ENCODE assay signal across 8 cellular contexts in the genomic region with DNA sequence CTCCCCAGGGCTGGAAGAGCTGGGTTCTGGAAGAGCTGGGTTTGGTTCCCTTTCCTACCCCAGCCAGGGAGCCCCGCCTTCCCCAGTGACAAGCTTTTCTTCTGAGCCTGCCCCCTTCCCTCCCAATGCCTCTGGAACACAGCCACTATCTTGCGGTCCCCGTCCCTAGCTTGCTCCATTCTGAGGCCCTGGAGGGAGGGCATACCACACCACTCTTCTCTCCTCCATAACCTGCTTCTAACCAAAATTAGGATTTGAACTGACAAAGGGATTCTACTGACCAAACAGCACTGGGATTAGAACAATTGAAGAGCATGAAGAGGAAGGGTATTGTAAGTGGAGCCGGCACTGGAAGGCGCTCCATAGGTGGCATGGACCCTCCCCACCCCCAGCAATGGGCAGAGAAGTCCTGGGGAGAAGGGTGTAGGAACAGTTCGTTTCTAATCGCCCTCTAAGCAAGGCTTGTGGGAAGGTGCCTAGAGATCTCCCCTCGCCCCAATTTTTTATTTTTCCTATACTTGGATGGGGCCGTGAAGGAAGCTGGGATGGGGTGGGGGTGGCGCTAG. TPM values are rescaled to one million over a fixed set of nuclear protein-coding genes. Genes with fewer than 3 reads are reported as not detected.
DNase-seq lines count a peak whose midpoint lies in the region; ATAC-seq and TF ChIP-seq lines count a peak whose summit lies in the region.

No MANE protein-coding gene starts in this region.

- H2AFZ ChIP-seq in SK-N-SH (ENCODE audit: low read depth) (peak overlapping the region; percentile 85), mesenchymal stem cell (ENCODE audit: low read depth, low read length) (no peak overlapping the region)

- no peak overlapping the region for H4K91ac ChIP-seq in mesenchymal stem cell (ENCODE audit: low read length)

- peak overlapping the region; percentile 80 for H3K9ac ChIP-seq in SK-N-SH
- peak overlapping the region; percentile 98 for H3K9ac ChIP-seq in mesenchymal stem cell (ENCODE audit: low read length)

- peaks cover 0 to 24% of the 10 kb centered on the region in 2 experiments; a peak in 2 of 4 replicates for H3K4me1 ChIP-seq in SK-N-SH (ENCODE audit: control insufficient read depth in 1 of 2, insufficient read depth in 2 of 2, low read depth in 1 of 2, low read length in 1 of 2)
- peaks cover 22% of the 10 kb centered on the region for H3K4me1 ChIP-seq in effector memory CD4-positive, alpha-beta T cell (ENCODE audit: control insufficient read depth, insufficient read depth, low read length, poor library complexity, severe bottlenecking)
- H3K4me1 ChIP-seq in mesenchymal stem cell (ENCODE audit: control insufficient read depth, insufficient read depth, low read depth, low read length) = peaks cover 14% of the 10 kb centered on the region
- H3K4me1 ChIP-seq in testis = peaks cover 4% of the 10 kb centered on the region

- peak overlapping the region; percentile 94 for H4K8ac ChIP-seq in mesenchymal stem cell (ENCODE audit: low read length)

- peaks cover 10% of the 10 kb centered on the region for H4K20me1 ChIP-seq in SK-N-SH (ENCODE audit: insufficient read depth)

- no peaks in the 10 kb centered on the region for H3K27me3 ChIP-seq in H7 (ENCODE audit: control insufficient read depth, insufficient read depth, low read length)
- H3K27me3 ChIP-seq in SK-N-SH (ENCODE audit: insufficient read depth) = no peaks in the 10 kb centered on the region
- no peaks in the 10 kb centered on the region for H3K27me3 ChIP-seq in effector memory CD4-positive, alpha-beta T cell (replicated peaks; ENCODE audit: control insufficient read depth, insufficient read depth, low read length, poor library complexity, severe bottlenecking)
- H3K27me3 ChIP-seq in mesenchymal stem cell (ENCODE audit: control insufficient read depth in 1 of 2, insufficient read depth in 1 of 2, low read length in 2 of 2) = no peaks in the 10 kb centered on the region
- H3K27me3 ChIP-seq in testis = no peaks in the 10 kb centered on the region

- peak overlapping the region; percentile 92 for H3K4me2 ChIP-seq in SK-N-SH
- H3K4me2 ChIP-seq in mesenchymal stem cell (ENCODE audit: low read length, poor library complexity, severe bottlenecking) = peak overlapping the region; percentile 76

- H2BK120ac ChIP-seq in mesenchymal stem cell (ENCODE audit: low read depth, low read length) = peak overlapping the region; percentile 87

- TF ChIP-seq CTCF in SK-N-SH (IDR thresholded peaks at IDR 0.05) = no peak
- TF ChIP-seq CTCF in testis (IDR thresholded peaks at IDR 0.05) = no peak

- H3K9me3 ChIP-seq in SK-N-SH = no peaks in the 10 kb centered on the region
- H3K9me3 ChIP-seq in effector memory CD4-positive, alpha-beta T cell (ENCODE audit: control insufficient read depth, low read length) = no peaks in the 10 kb centered on the region
- H3K9me3 ChIP-seq in mesenchymal stem cell (ENCODE audit: control insufficient read depth, low read length) = no peaks in the 10 kb centered on the region
- no peaks in the 10 kb centered on the region for H3K9me3 ChIP-seq in testis

- no peak overlapping the region for H2BK15ac ChIP-seq in mesenchymal stem cell (ENCODE audit: low read depth, poor library complexity, severe bottlenecking)

- H3K4me3 ChIP-seq in H7 (ENCODE audit: insufficient read depth, low read depth, low read length) = peak overlapping the region; percentile 83
- peak overlapping the region; percentile 71 to 85 for H3K4me3 ChIP-seq in SK-N-SH (ENCODE audit: low read depth in 2 of 2, low read length in 1 of 2)
- H3K4me3 ChIP-seq in effector memory CD4-positive, alpha-beta T cell (ENCODE audit: insufficient read depth, low read depth, low read length, poor library complexity, severe bottlenecking) = peak overlapping the region; percentile 87
- H3K4me3 ChIP-seq in mesenchymal stem cell (ENCODE audit: insufficient read depth in 1 of 2, low read depth in 1 of 2, low read length in 2 of 2) = peak overlapping the region; percentile 83 to 99
- H3K4me3 ChIP-seq in testis = peak overlapping the region; percentile 77 to 82

- no peak for TF ChIP-seq RAD21 in SK-N-SH (IDR thresholded peaks at IDR 0.05; ENCODE audit: low read length)

- intact Hi-C loops in testis (cut with DNase I; ENCODE audit: low total_unique reads) = no loop called here

- peak overlapping the region; percentile 29 to 62 for H3K4ac ChIP-seq in mesenchymal stem cell (ENCODE audit: low read depth in 1 of 2, low read length in 2 of 2)

- no peak for TF ChIP-seq EP300 in SK-N-SH (IDR thresholded peaks at IDR 0.05; ENCODE audit: borderline replicate concordance in 1 of 2, low read depth in 1 of 2, low read length in 1 of 2)

- peak; percentile 82 for DNase-seq in Ammon's horn (ENCODE audit: low spot score)
- DNase-seq in H7 = peak; percentile 73
- peak; percentile 60 for DNase-seq in SK-N-SH
- no peak for DNase-seq in effector memory CD4-positive, alpha-beta T cell
- peak; percentile 84 for DNase-seq in mesenchymal stem cell
- peak; percentile 44 for DNase-seq in testis
- no peak for DNase-seq in germinal center (ENCODE audit: low spot score)

- peaks cover 6% of the 10 kb centered on the region for H3K36me3 ChIP-seq in H7 (replicated peaks; ENCODE audit: control insufficient read depth, insufficient read depth, low read length)
- H3K36me3 ChIP-seq in SK-N-SH (replicated peaks in 1 of 2; ENCODE audit: control insufficient read depth in 1 of 2, insufficient read depth in 2 of 2, low read length in 1 of 2) = peaks cover 12 to 13% of the 10 kb centered on the region in 2 experiments
- no peaks in the 10 kb centered on the region for H3K36me3 ChIP-seq in effector memory CD4-positive, alpha-beta T cell (ENCODE audit: control insufficient read depth, insufficient read depth, low read length)
- H3K36me3 ChIP-seq in mesenchymal stem cell (ENCODE audit: control insufficient read depth in 1 of 2, insufficient read depth in 2 of 2, low read depth in 1 of 2, low read length in 2 of 2) = peaks cover 27 to 31% of the 10 kb centered on the region in 2 experiments
- H3K36me3 ChIP-seq in testis (ENCODE audit: low read depth, missing control alignments) = no peaks in the 10 kb centered on the region

- H3K18ac ChIP-seq in mesenchymal stem cell (ENCODE audit: low read depth in 1 of 2, low read length in 2 of 2) = peak overlapping the region; percentile 93 to 97

- H2AK5ac ChIP-seq in mesenchymal stem cell (ENCODE audit: low read length, severe bottlenecking) = no peak overlapping the region

- peaks cover 16% of the 10 kb centered on the region for H3F3A ChIP-seq in SK-N-SH (replicated peaks; ENCODE audit: insufficient read depth)

- H3K9me2 ChIP-seq in SK-N-SH = no peaks in the 10 kb centered on the region

- no peak overlapping the region for H3K23ac ChIP-seq in mesenchymal stem cell (ENCODE audit: low read length in 2 of 2)

- WGBS in SK-N-SH (ENCODE audit: low lambda C conversion rate) = 5% methylated on average over 10 of the region's 10 CpGs
- WGBS in mesenchymal stem cell = 15% methylated on average over 5 of the region's 10 CpGs
- WGBS in testis, 2 donors = 4 to 10% methylated on average over 10 of the region's 10 CpGs

- peaks cover 43% of the 10 kb centered on the region; the same call in 1 of the 2 replicates for H3K79me2 ChIP-seq in SK-N-SH (ENCODE audit: insufficient read depth)

- peak overlapping the region; percentile 74 to 80 for H3K27ac ChIP-seq in SK-N-SH (ENCODE audit: low read depth in 2 of 2, low read length in 1 of 2)
- H3K27ac ChIP-seq in effector memory CD4-positive, alpha-beta T cell (ENCODE audit: insufficient read depth, low read length, poor library complexity, severe bottlenecking) = peak overlapping the region; percentile 69
- H3K27ac ChIP-seq in mesenchymal stem cell (ENCODE audit: low read length, poor library complexity, severe bottlenecking) = peak overlapping the region; percentile 68
- H3K27ac ChIP-seq in testis = peak overlapping the region; percentile 78 to 85

- H3K14ac ChIP-seq in mesenchymal stem cell (ENCODE audit: low read length in 2 of 2) = peak overlapping the region in 1 of 2 experiments; percentile 56

- no peak for TF ChIP-seq POLR2A in testis (IDR thresholded peaks at IDR 0.05)

- H2BK12ac ChIP-seq in mesenchymal stem cell (ENCODE audit: low read length in 2 of 2) = peak overlapping the region in 1 of 2 experiments; percentile 6

- peaks cover 24% of the 10 kb centered on the region for H3K79me1 ChIP-seq in mesenchymal stem cell (replicated peaks; ENCODE audit: low read length, poor library complexity, severe bottlenecking)

- CTCF ChIA-PET in SK-N-SH (lab: Yijun Ruan, JAX) = interaction anchor here (0.6 to 5.6 kb wide), 9 partner anchors 9 to 300 kb away, joined by 3 to 124 read pairs (median 3); no protein-coding TSS in a partner anchor

- POLR2A ChIA-PET in SK-N-SH (lab: Yijun Ruan, JAX) = interaction anchor here (0.9 to 1.4 kb wide), 3 partner anchors 10 to 267 kb away, joined by 3 read pairs; no protein-coding TSS in a partner anchor

- H2BK5ac ChIP-seq in mesenchymal stem cell (ENCODE audit: low read depth, low read length, poor library complexity, severe bottlenecking) = no peak overlapping the region

- ATAC-seq in HG03378 (IDR thresholded peaks at IDR 0.05; ENCODE audit: unreplicated experiment) = no peak

TF ChIP-seq in SK-N-SH, 30 proteins besides CTCF, POLR2A, EP300 and RAD21:
- TF ChIP-seq NFIC (IDR thresholded peaks at IDR 0.05; ENCODE audit: borderline replicate concordance) = 0 out of 2 replicates have a peak, but pooled peaks have one; percentile 22
- TF ChIP-seq SIN3A (IDR thresholded peaks at IDR 0.05; ENCODE audit: borderline replicate concordance, low read depth, low read length) = no peak

RNA-seq across cellular contexts. Expression of gene C1orf216, which starts 0.7 kb away (rescaled TPM):
- 11.9 and 13.5 TPM in 2 replicates for total RNA-seq in H7 (2014; rRNA removed; shearing (Covaris generic))
- polyA plus RNA-seq in SK-N-SH (2012; rRNA removed) (20.0 and 28.3 TPM in 2 replicates), testis (ENCODE audit: insufficient read depth, low read depth, low replicate concordance) (20.5 TPM)
- polyA plus RNA-seq in SK-N-SH (2012; cell fraction: cytosol; rRNA removed) = 21.3 and 24.0 TPM in 2 replicates
- 29.3 and 44.4 TPM in 2 replicates for polyA plus RNA-seq in SK-N-SH (2012; cell fraction: nucleus; rRNA removed)
- 7.0 TPM for polyA plus RNA-seq in mesenchymal stem cell (2013, experiment 1 of 2)
- polyA plus RNA-seq in mesenchymal stem cell (2013, experiment 2 of 2) = 6.8 TPM
- 10 to 100 TPM; 17.7 to 19.8 TPM for total RNA-seq in testis

RNA-seq across cellular contexts. Expression of gene CLSPN, which starts 51.8 kb away (rescaled TPM):
- 39.6 and 53.4 TPM in 2 replicates for total RNA-seq in H7 (2014; rRNA removed; shearing (Covaris generic))
- polyA plus RNA-seq in SK-N-SH (2012; rRNA removed) (4.9 TPM in 2 replicates), testis (ENCODE audit: insufficient read depth, low read depth, low replicate concordance) (4.9 TPM)
- polyA plus RNA-seq in SK-N-SH (2012; cell fraction: cytosol; rRNA removed) = 5.7 and 5.8 TPM in 2 replicates
- 2.9 and 6.7 TPM in 2 replicates for polyA plus RNA-seq in SK-N-SH (2012; cell fraction: nucleus; rRNA removed)
- polyA plus RNA-seq in mesenchymal stem cell (2013, experiment 1 of 2) = 4.4 TPM
- 4.3 TPM for polyA plus RNA-seq in mesenchymal stem cell (2013, experiment 2 of 2)
- total RNA-seq in testis = 10 to 100 TPM in 1 of 2 donors, 1 to 10 TPM in 1; 8.8 to 28.8 TPM

Comparison
In these comparisons a context has a peak if more than half of its experiments do, and no peak if none do; other contexts are left out.
1. DNase-seq: peak in Ammon's horn (single experiment), H7 (single experiment), SK-N-SH (single experiment), mesenchymal stem cell (single experiment) and testis (single experiment); none in effector memory CD4-positive, alpha-beta T cell (0 of 3) and germinal center (single experiment).
2. Peak in every context shown above with its lines, with median percentiles within 50 percentile points of each other: H3K4me3 ChIP-seq and H3K27ac ChIP-seq.